ENCODE assay signal across 8 cellular contexts in the genomic region with DNA sequence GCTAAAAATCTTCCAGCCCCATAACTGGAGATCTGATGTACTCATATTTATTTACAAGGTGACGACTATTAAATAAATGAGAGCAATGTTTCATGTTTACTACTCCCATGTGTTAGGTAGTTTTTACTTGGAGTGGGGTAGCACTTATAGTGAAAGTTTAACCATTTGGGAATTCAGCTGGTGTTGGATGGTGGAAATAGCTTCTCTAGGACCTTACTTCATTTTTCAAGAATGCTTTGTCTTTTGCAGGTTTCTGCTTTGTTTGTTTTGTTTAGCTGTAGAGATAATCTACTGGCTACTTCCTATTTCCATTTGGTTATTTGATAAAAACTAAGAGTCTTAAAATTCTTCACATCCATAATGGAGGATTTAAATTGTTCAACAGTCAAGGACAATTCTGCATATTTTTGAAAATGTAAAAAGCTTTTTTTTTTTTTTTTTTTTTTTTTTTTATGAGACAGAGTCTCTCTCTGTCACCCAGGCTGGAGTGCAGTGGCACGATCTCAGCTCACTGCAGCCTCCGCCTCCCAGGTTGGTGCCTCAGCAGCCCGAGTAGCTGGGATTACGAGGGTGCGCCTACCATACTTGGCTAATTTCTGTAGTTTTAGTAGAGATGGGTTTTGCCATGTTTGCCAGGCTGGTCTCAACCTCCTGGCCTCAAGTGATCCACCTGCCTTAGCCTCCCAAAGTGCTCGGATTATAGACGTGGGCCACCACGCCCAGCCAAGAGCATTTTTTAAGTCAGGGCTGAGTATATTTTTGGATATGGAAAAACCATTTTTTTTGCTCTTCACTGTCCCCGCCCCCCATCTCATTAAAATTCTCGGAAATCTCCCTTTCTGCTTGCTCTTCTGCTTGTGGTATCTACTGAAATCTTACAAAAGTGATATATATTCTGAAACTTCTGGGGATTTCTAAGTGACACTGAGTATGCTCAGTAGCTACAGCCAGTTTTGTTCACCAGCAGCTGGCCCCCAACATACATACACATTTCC. TPM values are rescaled to one million over a fixed set of nuclear protein-coding genes. Genes with fewer than 3 reads are reported as not detected.
DNase-seq lines count a peak whose midpoint lies in the region; ATAC-seq, FAIRE-seq and TF ChIP-seq lines count a peak whose summit lies in the region.

No MANE protein-coding gene starts in this region.

- peak; percentile 34 to 72 (median 47) for DNase-seq in CD4-positive, alpha-beta memory T cell
- DNase-seq in Karpas-422 (no peak), HepG2 (ENCODE audit: low spot score) (no peak), occipital lobe (lab: John Stamatoyannopoulos, UW) (no peak), AG08396 (ENCODE audit: low spot score) (no peak)
- peak; percentile 62 for DNase-seq in activated naive CD4-positive, alpha-beta T cell treated with anti-CD3 and anti-CD28 coated beads, Interleukin-2, amount 50 U/mL, for 16 hours

- TF ChIP-seq EP300 in HepG2 (IDR thresholded peaks at IDR 0.05; ENCODE audit: low read depth in 2 of 2, low read length in 2 of 2) (no peak), HepG2 (CRISPR knock-in tag; IDR thresholded peaks at IDR 0.05; ENCODE audit: borderline replicate concordance) (no peak)

- H3K27me3 Mint-ChIP-seq in CD4-positive, alpha-beta memory T cell = no peaks in the 10 kb centered on the region
- no peaks in the 10 kb centered on the region for H3K27me3 Mint-ChIP-seq in stimulated activated memory B cell treated with anti-CD40 and anti-IgM and Interleukin-4, amounts not matched to agents 10 μg/mL and 1 μg/mL and 100 μg/mL, for 72 hours

- peak overlapping the region; percentile 33 for H3K9ac ChIP-seq in Karpas-422 (ENCODE audit: low read length)
- no peak overlapping the region for H3K9ac ChIP-seq in HepG2 (ENCODE audit: insufficient read depth, low read depth, low read length)

- BruUV-seq in HepG2 (replicated peaks; lab: Mats Ljungman, UMichigan) = no TSS peak

- CTCF ChIA-PET in CD4-positive, alpha-beta memory T cell (lab: Charles Lee; ENCODE audit: partially characterized antibody) = interaction anchor here (1.2 to 3.2 kb wide), 17 partner anchors 8 to 177 kb away, joined by 3 to 21 read pairs (median 6); no protein-coding TSS in a partner anchor
- CTCF ChIA-PET in HepG2 (lab: Yijun Ruan, JAX; ENCODE audit: low intra/inter-chr PET ratio, low total read pairs) = no interaction called here

- H3K27ac Mint-ChIP-seq in CD4-positive, alpha-beta memory T cell = peak overlapping the region in 2 of 7 donors; percentile 92 to 95
- H3K27ac Mint-ChIP-seq in stimulated activated memory B cell treated with anti-CD40 and anti-IgM and Interleukin-4, amounts not matched to agents 10 μg/mL and 1 μg/mL and 100 μg/mL, for 72 hours = no peak overlapping the region

- peak overlapping the region in 2 of 8 donors; percentile 56 to 77 for H3K4me3 Mint-ChIP-seq in CD4-positive, alpha-beta memory T cell
- H3K4me3 Mint-ChIP-seq in stimulated activated memory B cell treated with anti-CD40 and anti-IgM and Interleukin-4, amounts not matched to agents 10 μg/mL and 1 μg/mL and 100 μg/mL, for 72 hours = peak overlapping the region; percentile 51

- H2AFZ ChIP-seq in Karpas-422 (ENCODE audit: low read length) (peak overlapping the region; percentile 68), HepG2 (ENCODE audit: low read length) (no peak overlapping the region)

- no peaks in the 10 kb centered on the region for H3K79me2 ChIP-seq in Karpas-422 (ENCODE audit: low read length)
- H3K79me2 ChIP-seq in HepG2 (ENCODE audit: insufficient read depth, low read length) = no peaks in the 10 kb centered on the region

- no peak for FAIRE-seq in HepG2 (lab: Jason Lieb, UNC)

- peaks cover 0 to 9% of the 10 kb centered on the region in 2 donors for H3K36me3 Mint-ChIP-seq in CD4-positive, alpha-beta memory T cell
- H3K36me3 Mint-ChIP-seq in stimulated activated memory B cell treated with anti-CD40 and anti-IgM and Interleukin-4, amounts not matched to agents 10 μg/mL and 1 μg/mL and 100 μg/mL, for 72 hours = no peaks in the 10 kb centered on the region

- H3K4me1 Mint-ChIP-seq in CD4-positive, alpha-beta memory T cell = peaks cover 24 to 44% (median 29%) of the 10 kb centered on the region in 4 donors
- H3K4me1 Mint-ChIP-seq in stimulated activated memory B cell treated with anti-CD40 and anti-IgM and Interleukin-4, amounts not matched to agents 10 μg/mL and 1 μg/mL and 100 μg/mL, for 72 hours = peaks cover 19% of the 10 kb centered on the region

- H3K36me3 ChIP-seq in CD4-positive, alpha-beta memory T cell (ENCODE audit: insufficient read depth, low read length) = no peaks in the 10 kb centered on the region
- no peaks in the 10 kb centered on the region for H3K36me3 ChIP-seq in Karpas-422 (ENCODE audit: insufficient read depth, low read length)
- H3K36me3 ChIP-seq in HepG2 (replicated peaks in 1 of 2; ENCODE audit: control insufficient read depth in 1 of 2, insufficient read depth in 2 of 2, low read length in 2 of 2) = no peaks in the 10 kb centered on the region

- H4K20me1 ChIP-seq in Karpas-422 (ENCODE audit: insufficient read depth, low read depth, low read length) = no peaks in the 10 kb centered on the region
- no peaks in the 10 kb centered on the region for H4K20me1 ChIP-seq in HepG2 (ENCODE audit: insufficient read depth, low read length)

- H3K27me3 ChIP-seq in CD4-positive, alpha-beta memory T cell (ENCODE audit: insufficient read depth, low read length) = no peaks in the 10 kb centered on the region
- H3K27me3 ChIP-seq in Karpas-422 (ENCODE audit: low read length) (no peaks in the 10 kb centered on the region), HepG2 (ENCODE audit: control insufficient read depth in 1 of 2, insufficient read depth in 2 of 2, low read length in 2 of 2) (no peaks in the 10 kb centered on the region; a peak in 2 of 5 replicates)

- ATAC-seq in GM21423 (IDR thresholded peaks at IDR 0.05; ENCODE audit: unreplicated experiment) = peak; percentile 27
- ATAC-seq in HepG2 = no peak
- peak; percentile 62 for ATAC-seq in stimulated activated memory B cell treated with anti-CD40 and anti-IgM and Interleukin-4, amounts not matched to agents 10 μg/mL and 1 μg/mL and 100 μg/mL, for 72 hours

- no peaks in the 10 kb centered on the region for H3K9me3 ChIP-seq in CD4-positive, alpha-beta memory T cell (ENCODE audit: control insufficient read depth in 1 of 2, low read length in 2 of 2)
- H3K9me3 ChIP-seq in Karpas-422 (ENCODE audit: low read length) = no peaks in the 10 kb centered on the region
- H3K9me3 ChIP-seq in HepG2 (ENCODE audit: low read length) = no peaks in the 10 kb centered on the region

- H3K9me3 Mint-ChIP-seq in CD4-positive, alpha-beta memory T cell = peaks cover 0 to 2% (median 0%) of the 10 kb centered on the region in 8 donors
- H3K9me3 Mint-ChIP-seq in stimulated activated memory B cell treated with anti-CD40 and anti-IgM and Interleukin-4, amounts not matched to agents 10 μg/mL and 1 μg/mL and 100 μg/mL, for 72 hours = no peaks in the 10 kb centered on the region

- H3K4me2 ChIP-seq in Karpas-422 (ENCODE audit: low read depth, low read length, poor library complexity, severe bottlenecking) (peak overlapping the region; percentile 69), HepG2 (ENCODE audit: low read depth, low read length) (peak overlapping the region; percentile 18; the same call in 1 of the 2 replicates)

- peak overlapping the region; percentile 83 to 85 for H3K4me3 ChIP-seq in CD4-positive, alpha-beta memory T cell (ENCODE audit: low read length in 2 of 2)
- H3K4me3 ChIP-seq in Karpas-422 (ENCODE audit: low read length) = peak overlapping the region; percentile 59
- H3K4me3 ChIP-seq in HepG2 (replicated peaks in 1 of 3; ENCODE audit: insufficient read depth in 1 of 3, low read depth in 2 of 3, low read length in 3 of 3) = peak overlapping the region in 1 of 3 experiments; percentile 40; a peak in 1 of 6 replicates

- H3K4me1 ChIP-seq in CD4-positive, alpha-beta memory T cell (ENCODE audit: insufficient read depth, low read length) = peaks cover 37% of the 10 kb centered on the region
- H3K4me1 ChIP-seq in Karpas-422 (ENCODE audit: low read length) (peaks cover 24% of the 10 kb centered on the region), HepG2 (ENCODE audit: insufficient read depth, low read length) (peaks cover 21% of the 10 kb centered on the region)

- TF ChIP-seq RAD21 in HepG2 (CRISPR knock-in tag; IDR thresholded peaks at IDR 0.05) = no peak

- no peaks in the 10 kb centered on the region for H3K9me2 ChIP-seq in Karpas-422 (replicated peaks; ENCODE audit: insufficient read depth, low read length)

- no peak for TF ChIP-seq POLR2A in HepG2 (IDR thresholded peaks at IDR 0.05; ENCODE audit: insufficient read depth in 1 of 2, low read depth in 2 of 2, low read length in 2 of 2)

- H3K27ac ChIP-seq in CD4-positive, alpha-beta memory T cell (ENCODE audit: low read depth, low read length) = peak overlapping the region; percentile 87
- H3K27ac ChIP-seq in Karpas-422 (ENCODE audit: low read length) (no peak overlapping the region), HepG2 (ENCODE audit: extremely low read length, insufficient read depth, low read length) (no peak overlapping the region)

- intact Hi-C loops in CD4-positive, alpha-beta memory T cell (cut with micrococcal nuclease) = loop anchor here (1.0 to 5.0 kb wide), 4 partner anchors 8 to 486 kb away; a partner anchor contains a TSS
- intact Hi-C loops in HepG2 (cut with micrococcal nuclease; ENCODE audit: unreplicated experiment) = loop anchor here (1.0 kb wide), 1 partner anchor 303 kb away; no protein-coding TSS in a partner anchor

- TF ChIP-seq CTCF in HepG2 (CRISPR knock-in tag; IDR thresholded peaks at IDR 0.05) = no peak

- POLR2A ChIA-PET in CD4-positive, alpha-beta memory T cell (lab: Charles Lee; ENCODE audit: partially characterized antibody) = interaction anchor here (0.9 to 4.9 kb wide), 20 partner anchors 8 to 179 kb away, joined by 3 to 91 read pairs (median 10); a partner anchor contains a TSS
- POLR2A ChIA-PET in HepG2 (lab: Yijun Ruan, JAX) = no interaction called here

- 47% methylated on average over 11 of the region's 11 CpGs for WGBS in HepG2 (ENCODE audit: low lambda C conversion rate)

- in situ Hi-C loops in HepG2 (cut with HindIII; ENCODE audit: extremely low pct_ligation_motif_present, low pct_unique_long_range_greater_than_20kb) = no loop called here

RNA-seq across cellular contexts. Expression of a gene that starts 1.4 kb away (rescaled TPM):
- 10 to 100 TPM; 19.0 to 20.1 TPM for total RNA-seq in CD4-positive, alpha-beta memory T cell
- 1 to 10 TPM; 8.2 to 8.5 TPM for polyA plus RNA-seq in CD4-positive, alpha-beta memory T cell
- total RNA-seq in Karpas-422 (2014; rRNA removed; shearing (Covaris generic); ENCODE audit: low replicate concordance) = not detected in 2 replicates
- total RNA-seq in HepG2 (2016; rRNA removed; fragmentation: Illumina TruSeq; extraction: Trizol) (not detected in 2 replicates), occipital lobe (20.4 TPM)
- not detected in 2 replicates for total RNA-seq in HepG2 (2016; cell fraction: cytosol; rRNA removed; fragmentation: Illumina TruSeq; extraction: Trizol; ENCODE audit: low read depth)
- total RNA-seq in HepG2 (2016; cell fraction: insoluble cytoplasmic fraction; rRNA removed; fragmentation: Illumina TruSeq; extraction: Trizol) = not detected in 2 replicates
- total RNA-seq in HepG2 (2016; cell fraction: membrane; rRNA removed; fragmentation: Illumina TruSeq; extraction: Trizol) = not detected in 2 replicates
- total RNA-seq in HepG2 (2016; cell fraction: nucleus; rRNA removed; fragmentation: Illumina TruSeq; extraction: Trizol) = not detected in 2 replicates
- polyA plus RNA-seq in HepG2 (2011; rRNA removed) = not detected in 2 replicates
- not detected in 2 replicates for polyA plus RNA-seq in HepG2 (2011; cell fraction: cytosol; rRNA removed)
- not detected in 2 replicates for polyA plus RNA-seq in HepG2 (2011; cell fraction: nucleus; rRNA removed)
- polyA plus RNA-seq in HepG2 (2012) = not detected in 2 replicates
- not detected in 2 replicates for polyA plus RNA-seq in HepG2 (2016; cell fraction: cytosol; fragmentation: Illumina TruSeq; extraction: Trizol; ENCODE audit: low read depth)
- not detected in 2 replicates for polyA plus RNA-seq in HepG2 (2016; cell fraction: insoluble cytoplasmic fraction; fragmentation: Illumina TruSeq; extraction: Trizol; ENCODE audit: low read depth)
- not detected in 2 replicates for polyA plus RNA-seq in HepG2 (2016; cell fraction: membrane; fragmentation: Illumina TruSeq; extraction: Trizol; ENCODE audit: low read depth)
- not detected in 2 replicates for polyA plus RNA-seq in HepG2 (2016; cell fraction: nucleus; fragmentation: Illumina TruSeq; extraction: Trizol; ENCODE audit: insufficient read depth, low read depth)
- not detected in 2 replicates for polyA minus RNA-seq in HepG2 (2011; rRNA and poly(A)+ RNA removed; ENCODE audit: low replicate concordance)
- not detected in 2 replicates for polyA minus RNA-seq in HepG2 (2011; cell fraction: cytosol; rRNA and poly(A)+ RNA removed)
- polyA minus RNA-seq in HepG2 (2011; cell fraction: nucleus; rRNA and poly(A)+ RNA removed) = not detected in 2 replicates

Comparison
In these comparisons a context has a peak if more than half of its experiments do, and no peak if none do; other contexts are left out.
1. DNase-seq: peak in CD4-positive, alpha-beta memory T cell (5 of 5) and activated naive CD4-positive, alpha-beta T cell treated with anti-CD3 and anti-CD28 coated beads, Interleukin-2, amount 50 U/mL, for 16 hours (single experiment); none in Karpas-422 (single experiment), HepG2 (single experiment), occipital lobe (single experiment) and AG08396 (single experiment).
2. RNA of a gene that starts 1.4 kb away (total RNA-seq): 20.4 TPM in occipital lobe (single experiment) and 19.0 to 20.1 TPM in CD4-positive, alpha-beta memory T cell; not detected in Karpas-422 and not detected in HepG2; every median in the first group is over 10 times any median in the second.